ENCODE assay signal across 1 cellular context in genomic region chr19:1254530-1255185, GRCh38.
A peak's percentile ranks its signal among the peaks of the same experiment; 100 is the strongest.
TF ChIP-seq lines count a peak whose summit lies in the region.

No MANE protein-coding gene starts in this region.

TF ChIP-seq in HepG2, 621 proteins besides CTCF, POLR2A, EP300 and RAD21 (continued from another document and continues in another):
- TF ChIP-seq ZBED4 (CRISPR knock-in tag; IDR thresholded peaks at IDR 0.05; ENCODE audit: borderline replicate concordance) (peak; percentile 59; the same call in 1 of the 2 replicates), MYC (CRISPR knock-in tag; IDR thresholded peaks at IDR 0.05; ENCODE audit: borderline replicate concordance) (no peak; the same call in 1 of the 2 replicates), NFE2L2 (IDR thresholded peaks at IDR 0.05; ENCODE audit: low read length) (no peak), ZNF879 (CRISPR knock-in tag; IDR thresholded peaks at IDR 0.05) (no peak), SP5 (CRISPR knock-in tag; IDR thresholded peaks at IDR 0.05; ENCODE audit: borderline replicate concordance, low read depth) (peak; percentile 53), ZBTB33 (CRISPR knock-in tag; IDR thresholded peaks at IDR 0.05) (0 out of 2 replicates have a peak, but pooled peaks have one; percentile 45), MATR3 (CRISPR knock-in tag; IDR thresholded peaks at IDR 0.05) (no peak), SIX1 (CRISPR knock-in tag; IDR thresholded peaks at IDR 0.05; ENCODE audit: borderline replicate concordance) (no peak), ZNF207 (IDR thresholded peaks at IDR 0.05; ENCODE audit: borderline replicate concordance) (no peak), ZNF687 (CRISPR knock-in tag; IDR thresholded peaks at IDR 0.05) (peak; percentile 28), SRSF1 (optimal IDR thresholded peaks at IDR 0.05; ENCODE audit: low read depth, low read length) (no peak), XRCC5 (optimal IDR thresholded peaks at IDR 0.05; ENCODE audit: low read length) (no peak), MEF2D (CRISPR knock-in tag; IDR thresholded peaks at IDR 0.05) (peak; percentile 47), RFX5 (IDR thresholded peaks at IDR 0.05; ENCODE audit: low read depth, low read length) (no peak), MYNN (CRISPR knock-in tag; IDR thresholded peaks at IDR 0.05; ENCODE audit: low read depth) (no peak), NCOA5 (CRISPR knock-in tag; IDR thresholded peaks at IDR 0.05) (no peak), SRY (CRISPR knock-in tag; IDR thresholded peaks at IDR 0.05) (no peak), NCOA2 (CRISPR knock-in tag; IDR thresholded peaks at IDR 0.05) (peak; percentile 63), ZNF773 (CRISPR knock-in tag; IDR thresholded peaks at IDR 0.05; ENCODE audit: borderline replicate concordance) (no peak), U2AF2 (IDR thresholded peaks at IDR 0.05; ENCODE audit: low read depth, low read length) (no peak), ZMYM4 (CRISPR knock-in tag; IDR thresholded peaks at IDR 0.05) (no peak), KDM5B (CRISPR knock-in tag; IDR thresholded peaks at IDR 0.05; ENCODE audit: borderline replicate concordance) (no peak), RNF219 (CRISPR knock-in tag; IDR thresholded peaks at IDR 0.05) (no peak), ZNF557 (CRISPR knock-in tag; IDR thresholded peaks at IDR 0.05) (no peak), ZMYM3 (CRISPR knock-in tag; IDR thresholded peaks at IDR 0.05) (peak; percentile 20; the same call in 1 of the 2 replicates), ISL2 (CRISPR knock-in tag; IDR thresholded peaks at IDR 0.05) (0 out of 2 replicates have a peak, but pooled peaks have one; percentile 35), ZNF30 (CRISPR knock-in tag; IDR thresholded peaks at IDR 0.05) (no peak), ZNF615 (CRISPR knock-in tag; IDR thresholded peaks at IDR 0.05; ENCODE audit: borderline replicate concordance) (no peak), ZNF12 (CRISPR knock-in tag; IDR thresholded peaks at IDR 0.05) (no peak), SMAD9 (CRISPR knock-in tag; IDR thresholded peaks at IDR 0.05) (no peak), SATB2 (CRISPR knock-in tag; IDR thresholded peaks at IDR 0.05) (no peak), CCAR2 (optimal IDR thresholded peaks at IDR 0.05; ENCODE audit: low read depth, low read length) (no peak), IRF2 (CRISPR knock-in tag; IDR thresholded peaks at IDR 0.05) (peak; percentile 48; the same call in 1 of the 2 replicates), PAXIP1 (CRISPR knock-in tag; conservative IDR thresholded peaks at IDR 0.05) (peak; percentile 78), FLYWCH1 (CRISPR knock-in tag; IDR thresholded peaks at IDR 0.05) (no peak), ZNF263 (CRISPR knock-in tag; IDR thresholded peaks at IDR 0.05) (peak; percentile 90), ZNF740 (CRISPR knock-in tag; IDR thresholded peaks at IDR 0.05) (no peak), SOX13 (IDR thresholded peaks at IDR 0.05) (no peak), SOX13 (CRISPR knock-in tag; conservative IDR thresholded peaks at IDR 0.05 in 1 of 2, IDR thresholded peaks at IDR 0.05 in 1 of 2) (peak in 1 of 2 experiments; percentile 47; a peak in 1 of 4 replicates), TFE3 (CRISPR knock-in tag; IDR thresholded peaks at IDR 0.05) (peak; percentile 45; the same call in 1 of the 2 replicates), KMT2B (CRISPR knock-in tag; IDR thresholded peaks at IDR 0.05) (no peak), ZNF678 (CRISPR knock-in tag; IDR thresholded peaks at IDR 0.05) (no peak), ATF2 (CRISPR knock-in tag; IDR thresholded peaks at IDR 0.05) (0 out of 2 replicates have a peak, but pooled peaks have one; percentile 48), SMAD3 (CRISPR knock-in tag; IDR thresholded peaks at IDR 0.05) (0 out of 2 replicates have a peak, but pooled peaks have one; percentile 42), ZNF839 (CRISPR knock-in tag; IDR thresholded peaks at IDR 0.05; ENCODE audit: borderline replicate concordance) (no peak), ZNF709 (CRISPR knock-in tag; IDR thresholded peaks at IDR 0.05) (0 out of 2 replicates have a peak, but pooled peaks have one; percentile 24)
